Comparison of ENCODE assay signal across 8 cellular contexts in the genomic region with DNA sequence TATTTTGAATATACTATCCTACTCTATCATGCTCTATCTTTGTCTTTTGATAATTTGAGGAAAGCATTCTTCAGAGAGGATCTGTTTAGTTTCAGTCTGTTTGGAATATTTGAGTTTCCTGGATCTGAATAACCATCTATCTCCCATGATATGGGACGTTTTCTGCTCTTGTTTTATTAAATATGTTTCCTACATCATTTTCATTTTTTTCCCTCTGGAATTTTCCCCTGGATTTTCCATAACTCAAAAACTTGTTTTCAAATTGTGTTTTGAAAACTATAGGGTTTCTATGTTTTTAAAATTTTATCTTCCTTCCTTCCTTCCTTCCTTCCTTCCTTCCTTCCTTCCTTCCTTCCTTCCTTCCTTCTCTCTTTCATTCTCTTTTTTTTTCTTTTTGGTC.
"Had no signal": no experiment of that assay in that cellular context is flagged by ENCODE, and none has a peak within 500 bp of the region (broad histone marks: within the 10 kb centered on the region; RNA-seq: fewer than 3 reads in every experiment).

No MANE protein-coding gene starts in this region.

- H3K4me3 ChIP-seq: GM23338 had no signal

- H3K27ac ChIP-seq: HL-60 had no signal

- H3K27ac Mint-ChIP-seq: GM23338, H9, HFFc6, IgD-negative memory B cell had no signal

- ATAC-seq: GM23338, HepG2 had no signal

- DNase-seq: H9, HCEC 1CT, HFFc6, KBM-7 had no signal

- H3K9me3 Mint-ChIP-seq: IgD-negative memory B cell had no signal

- H3K4me1 Mint-ChIP-seq: GM23338, H9 had no signal

- H3K36me3 Mint-ChIP-seq: IgD-negative memory B cell had no signal

- H3K4me3 Mint-ChIP-seq: GM23338, H9, HFFc6, IgD-negative memory B cell had no signal
